Comparison of ENCODE assay signal across 17 cellular contexts in the genomic region with DNA sequence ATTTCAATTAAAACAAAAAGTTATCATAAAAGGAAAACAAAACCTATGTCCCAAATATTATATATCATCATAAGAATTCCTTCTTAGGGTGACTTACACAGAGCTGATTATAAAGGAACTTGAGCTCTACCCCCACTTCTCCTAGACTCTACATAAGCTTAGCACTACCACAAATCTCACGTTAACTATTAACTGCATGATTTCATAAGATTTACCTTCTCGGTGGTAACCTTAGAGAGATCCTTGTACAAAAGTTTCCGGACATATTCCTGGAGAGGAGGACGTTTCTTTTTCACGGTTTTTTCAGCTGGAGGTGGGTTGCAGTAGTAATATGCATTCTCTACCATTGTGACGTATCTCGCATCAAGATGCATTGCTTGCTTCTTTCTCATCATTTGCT.
"Had no signal": no experiment of that assay in that cellular context is flagged by ENCODE, and none has a peak within 500 bp of the region (broad histone marks: within the 10 kb centered on the region; RNA-seq: fewer than 3 reads in every experiment).

No MANE protein-coding gene starts in this region.

- FAIRE-seq: keratinocyte had no signal

- ATAC-seq: body of pancreas; heart right ventricle; naive thymus-derived CD4-positive, alpha-beta T cell had no signal

- H3K4me3 ChIP-seq: body of pancreas, cardiac muscle cell, heart right ventricle, lung, thoracic aorta had no signal

- H3K9me3 ChIP-seq: body of pancreas, heart right ventricle, thoracic aorta had no signal

- H3K4me1 ChIP-seq: body of pancreas, heart right ventricle had no signal

- H3K27me3 ChIP-seq: body of pancreas, cardiac muscle cell, heart right ventricle had no signal

- H3K27ac ChIP-seq: body of pancreas, cardiac muscle cell, epithelial cell of prostate, heart right ventricle, thoracic aorta had no signal

- DNase-seq: activated CD4-positive, alpha-beta T cell treated with anti-CD3 and anti-CD28 coated beads for 4 hours; activated CD4-positive, alpha-beta T cell treated with anti-CD3 and anti-CD28 coated beads, Interleukin-2, amount 50 U/mL, for 48 hours; activated CD4-positive, CD25-positive, alpha-beta regulatory T cell; activated naive CD4-positive, alpha-beta T cell treated with anti-CD3 and anti-CD28 coated beads for 36 hours; activated T-cell treated with anti-CD3 and anti-CD28 coated beads, Interleukin-2, amount 50 U/mL, for 48 hours; anterior cingulate cortex; body of pancreas; heart right ventricle; naive thymus-derived CD4-positive, alpha-beta T cell; stimulated activated CD4-positive, alpha-beta T cell treated with anti-CD3 and anti-CD28 coated beads, Interleukin-4, amount 100 ng/mL, for 24 hours; stimulated activated naive CD4-positive, alpha-beta T cell treated with Interleukin-2 at 50 U/mL for 16 hours; T1000 had no signal
